9 cellular contexts compared by ENCODE assay signal in genomic region chr12:118374126-118374725, GRCh38. TPM values are rescaled to one million over a fixed set of nuclear protein-coding genes. Genes with fewer than 3 reads are reported as not detected.
DNase-seq lines count a peak whose midpoint lies in the region; ATAC-seq, FAIRE-seq and TF ChIP-seq lines count a peak whose summit lies in the region.
"Had no signal": no experiment of that assay in that cellular context is flagged by ENCODE, and none has a peak within 500 bp of the region (broad histone marks: within the 10 kb centered on the region; RNA-seq: fewer than 3 reads in every experiment).

No MANE protein-coding gene starts in this region.

- TF ChIP-seq CTCF in activated CD8-positive, alpha-beta T cell treated with anti-CD3 and anti-CD28 coated beads for 36 hours (IDR thresholded peaks at IDR 0.05) = no peak
- TF ChIP-seq CTCF in HepG2 (CRISPR knock-in tag; IDR thresholded peaks at IDR 0.05) (no peak), thoracic aorta (IDR thresholded peaks at IDR 0.05) (no peak)

- H3K4me1 ChIP-seq in HepG2 (ENCODE audit: insufficient read depth, low read length) = peaks cover 35% of the 10 kb centered on the region
- H3K4me1 ChIP-seq in thoracic aorta (ENCODE audit: control insufficient read depth in 1 of 2, low read depth in 2 of 2) = peaks cover 22 to 52% of the 10 kb centered on the region in 2 donors

- peaks cover 8% of the 10 kb centered on the region; the same call in 1 of the 2 replicates for H4K20me1 ChIP-seq in HepG2 (ENCODE audit: insufficient read depth, low read length)

- no peak for ATAC-seq in activated CD8-positive, alpha-beta T cell treated with anti-CD3 and anti-CD28 coated beads for 36 hours
- ATAC-seq in HepG2 (no peak), thoracic aorta (ENCODE audit: insufficient number of reproducible peaks, low FRiP score, low read depth) (no peak), HG03108 (IDR thresholded peaks at IDR 0.05; ENCODE audit: unreplicated experiment) (no peak), HG03025 (IDR thresholded peaks at IDR 0.05; ENCODE audit: low FRiP score, unreplicated experiment) (no peak)

- no peak for DNase-seq in activated naive CD4-positive, alpha-beta T cell (lab: John Stamatoyannopoulos, UW)
- DNase-seq in activated CD8-positive, alpha-beta T cell treated with anti-CD3 and anti-CD28 coated beads for 36 hours = no peak
- DNase-seq in HepG2 (ENCODE audit: low spot score) (no peak), thoracic aorta (ENCODE audit: low spot score) (no peak)
- no peak for DNase-seq in stimulated activated CD4-positive, alpha-beta T cell treated with anti-CD3 and anti-CD28 coated beads, Interleukin-2, amount 100 ng/mL, for 24 hours
- DNase-seq: T-helper 1 cell had no signal

- H3K4me3 ChIP-seq in HepG2 (replicated peaks in 1 of 3; ENCODE audit: insufficient read depth in 1 of 3, low read depth in 2 of 3, low read length in 3 of 3) (peak overlapping the region; percentile 70 to 87 (median 74)), thoracic aorta (peak overlapping the region; percentile 97)

- peak overlapping the region; percentile 62 for H3K27ac Mint-ChIP-seq in activated naive CD4-positive, alpha-beta T cell treated with anti-CD3 and anti-CD28 coated beads, Interleukin-2, amount 50 U/mL, for 24 hours
- H3K27ac Mint-ChIP-seq in activated CD8-positive, alpha-beta T cell treated with anti-CD3 and anti-CD28 coated beads for 36 hours = peak overlapping the region; percentile 23

- H3K27me3 ChIP-seq in HepG2 (ENCODE audit: control insufficient read depth in 1 of 2, insufficient read depth in 2 of 2, low read length in 2 of 2) (no peaks in the 10 kb centered on the region; a peak in 1 of 5 replicates), thoracic aorta (replicated peaks; ENCODE audit: insufficient read depth) (no peaks in the 10 kb centered on the region)

- H2AFZ ChIP-seq in HepG2 (ENCODE audit: low read length) = no peak overlapping the region

- peak overlapping the region; percentile 85 for H3K4me2 ChIP-seq in HepG2 (ENCODE audit: low read depth, low read length)

- no peaks in the 10 kb centered on the region for H3K9me3 Mint-ChIP-seq in activated naive CD4-positive, alpha-beta T cell treated with anti-CD3 and anti-CD28 coated beads, Interleukin-2, amount 50 U/mL, for 24 hours
- no peaks in the 10 kb centered on the region for H3K9me3 Mint-ChIP-seq in activated CD8-positive, alpha-beta T cell treated with anti-CD3 and anti-CD28 coated beads for 36 hours

- TF ChIP-seq RAD21 in HepG2 (CRISPR knock-in tag; IDR thresholded peaks at IDR 0.05) = no peak

- H3K36me3 ChIP-seq in HepG2 (replicated peaks in 1 of 2; ENCODE audit: control insufficient read depth in 1 of 2, insufficient read depth in 2 of 2, low read length in 2 of 2) (peaks cover 0 to under 1% of the 10 kb centered on the region in 2 experiments; a peak in 2 of 5 replicates), thoracic aorta (no peaks in the 10 kb centered on the region)

- H3K27me3 Mint-ChIP-seq in activated naive CD4-positive, alpha-beta T cell treated with anti-CD3 and anti-CD28 coated beads, Interleukin-2, amount 50 U/mL, for 24 hours = no peaks in the 10 kb centered on the region
- no peaks in the 10 kb centered on the region for H3K27me3 Mint-ChIP-seq in activated CD8-positive, alpha-beta T cell treated with anti-CD3 and anti-CD28 coated beads for 36 hours

- H3K4me3 Mint-ChIP-seq in activated naive CD4-positive, alpha-beta T cell treated with anti-CD3 and anti-CD28 coated beads, Interleukin-2, amount 50 U/mL, for 24 hours = peak overlapping the region; percentile 92
- peak overlapping the region; percentile 92 for H3K4me3 Mint-ChIP-seq in activated CD8-positive, alpha-beta T cell treated with anti-CD3 and anti-CD28 coated beads for 36 hours

- FAIRE-seq in HepG2 (lab: Jason Lieb, UNC) = no peak

- CTCF ChIA-PET in activated CD8-positive, alpha-beta T cell treated with anti-CD3 and anti-CD28 coated beads for 36 hours (lab: Charles Lee) = interaction anchor here (1.1 to 1.9 kb wide), 3 partner anchors 16 to 209 kb away, joined by 3 to 16 read pairs (median 6); no protein-coding TSS in a partner anchor
- CTCF ChIA-PET in HepG2 (lab: Yijun Ruan, JAX; ENCODE audit: low intra/inter-chr PET ratio, low total read pairs) = interaction anchor here (1.0 kb wide), 1 partner anchor 192 kb away, joined by 4 read pairs; no protein-coding TSS in a partner anchor

- H3K36me3 Mint-ChIP-seq in activated naive CD4-positive, alpha-beta T cell treated with anti-CD3 and anti-CD28 coated beads, Interleukin-2, amount 50 U/mL, for 24 hours = no peaks in the 10 kb centered on the region
- H3K36me3 Mint-ChIP-seq in activated CD8-positive, alpha-beta T cell treated with anti-CD3 and anti-CD28 coated beads for 36 hours (ENCODE audit: low read depth) = no peaks in the 10 kb centered on the region

- no peak for TF ChIP-seq EP300 in HepG2 (IDR thresholded peaks at IDR 0.05; ENCODE audit: low read depth in 2 of 2, low read length in 2 of 2)
- no peak for TF ChIP-seq EP300 in HepG2 (CRISPR knock-in tag; IDR thresholded peaks at IDR 0.05; ENCODE audit: borderline replicate concordance)

- in situ Hi-C loops in HepG2 (cut with HindIII; ENCODE audit: extremely low pct_ligation_motif_present, low pct_unique_long_range_greater_than_20kb) = loop anchor here (5.0 kb wide), 2 partner anchors 192 to 252 kb away; no protein-coding TSS in a partner anchor

- H3K27ac ChIP-seq in HepG2 (ENCODE audit: extremely low read length, insufficient read depth, low read length) (peak overlapping the region; percentile 97), thoracic aorta (peak overlapping the region; percentile 4 to 92)

- TF ChIP-seq POLR2A in HepG2 (IDR thresholded peaks at IDR 0.05; ENCODE audit: insufficient read depth in 1 of 2, low read depth in 2 of 2, low read length in 2 of 2) = no peak

- no peaks in the 10 kb centered on the region for H3K9me3 ChIP-seq in HepG2 (ENCODE audit: low read length)
- no peaks in the 10 kb centered on the region for H3K9me3 ChIP-seq in thoracic aorta

- POLR2A ChIA-PET in activated CD8-positive, alpha-beta T cell treated with anti-CD3 and anti-CD28 coated beads for 36 hours (lab: Charles Lee) = interaction anchor here (0.8 to 1.3 kb wide), 5 partner anchors 10 to 319 kb away, joined by 3 to 7 read pairs (median 6); partner anchors contain the start of gene PEBP1
- POLR2A ChIA-PET in HepG2 (lab: Yijun Ruan, JAX) = interaction anchor here (0.7 to 2.3 kb wide), 9 partner anchors 17 to 318 kb away, joined by 3 to 21 read pairs (median 4); partner anchors contain the start of gene PEBP1

- peaks cover 47% of the 10 kb centered on the region for H3K79me2 ChIP-seq in HepG2 (ENCODE audit: insufficient read depth, low read length)

- peak overlapping the region; percentile 79 for H3K9ac ChIP-seq in HepG2 (ENCODE audit: insufficient read depth, low read depth, low read length)

- H3K4me1 Mint-ChIP-seq in activated naive CD4-positive, alpha-beta T cell treated with anti-CD3 and anti-CD28 coated beads, Interleukin-2, amount 50 U/mL, for 24 hours = peaks cover 55% of the 10 kb centered on the region
- H3K4me1 Mint-ChIP-seq in activated CD8-positive, alpha-beta T cell treated with anti-CD3 and anti-CD28 coated beads for 36 hours (ENCODE audit: low read depth) = peaks cover 39% of the 10 kb centered on the region

- intact Hi-C loops in activated CD8-positive, alpha-beta T cell treated with anti-CD3 and anti-CD28 coated beads for 36 hours (cut with micrococcal nuclease) = loop anchor here (5.0 to 10.0 kb wide), 2 partner anchors 67 to 239 kb away; partner anchors contain the start of gene PEBP1
- intact Hi-C loops in HepG2 (cut with micrococcal nuclease; ENCODE audit: unreplicated experiment) = loop anchor here (5.0 kb wide), 1 partner anchor 237 kb away; the partner anchor contains the start of gene PEBP1

- BruUV-seq in HepG2 (replicated peaks; lab: Mats Ljungman, UMichigan) = no TSS peak

- 62% methylated on average over 14 of the region's 14 CpGs for WGBS in HepG2 (ENCODE audit: low lambda C conversion rate)

RNA-seq across cellular contexts. Expression of gene TAOK3, which starts 1.5 kb away (rescaled TPM):
- total RNA-seq in activated CD8-positive, alpha-beta T cell treated with anti-CD3 and anti-CD28 coated beads for 36 hours = 10 to 100 TPM; 46.0 to 47.1 TPM
- 12.3 and 16.5 TPM in 2 replicates for total RNA-seq in HepG2 (2016; rRNA removed; fragmentation: Illumina TruSeq; extraction: Trizol)
- 2.5 and 3.7 TPM in 2 replicates for total RNA-seq in HepG2 (2016; cell fraction: cytosol; rRNA removed; fragmentation: Illumina TruSeq; extraction: Trizol; ENCODE audit: low read depth)
- 10.0 and 19.2 TPM in 2 replicates for total RNA-seq in HepG2 (2016; cell fraction: insoluble cytoplasmic fraction; rRNA removed; fragmentation: Illumina TruSeq; extraction: Trizol)
- 6.8 and 6.9 TPM in 2 replicates for total RNA-seq in HepG2 (2016; cell fraction: membrane; rRNA removed; fragmentation: Illumina TruSeq; extraction: Trizol)
- 14.9 and 15.7 TPM in 2 replicates for total RNA-seq in HepG2 (2016; cell fraction: nucleus; rRNA removed; fragmentation: Illumina TruSeq; extraction: Trizol)
- polyA plus RNA-seq in HepG2 (2011; rRNA removed) = 8.5 and 10.4 TPM in 2 replicates
- 5.9 and 11.1 TPM in 2 replicates for polyA plus RNA-seq in HepG2 (2011; cell fraction: cytosol; rRNA removed)
- polyA plus RNA-seq in HepG2 (2011; cell fraction: nucleus; rRNA removed) = 11.8 and 13.6 TPM in 2 replicates
- polyA plus RNA-seq in HepG2 (2012) = 9.5 and 10.2 TPM in 2 replicates
- polyA plus RNA-seq in HepG2 (2016; cell fraction: cytosol; fragmentation: Illumina TruSeq; extraction: Trizol; ENCODE audit: low read depth) = 0.64 and 0.66 TPM in 2 replicates
- polyA plus RNA-seq in HepG2 (2016; cell fraction: insoluble cytoplasmic fraction; fragmentation: Illumina TruSeq; extraction: Trizol; ENCODE audit: low read depth) = 19.3 and 19.4 TPM in 2 replicates
- polyA plus RNA-seq in HepG2 (2016; cell fraction: membrane; fragmentation: Illumina TruSeq; extraction: Trizol; ENCODE audit: low read depth) = 2.8 and 3.6 TPM in 2 replicates
- 16.3 and 22.1 TPM in 2 replicates for polyA plus RNA-seq in HepG2 (2016; cell fraction: nucleus; fragmentation: Illumina TruSeq; extraction: Trizol; ENCODE audit: insufficient read depth, low read depth)
- polyA minus RNA-seq in HepG2 (2011; rRNA and poly(A)+ RNA removed; ENCODE audit: low replicate concordance) = 20.1 and 23.9 TPM in 2 replicates
- 6.3 and 9.3 TPM in 2 replicates for polyA minus RNA-seq in HepG2 (2011; cell fraction: cytosol; rRNA and poly(A)+ RNA removed)
- polyA minus RNA-seq in HepG2 (2011; cell fraction: nucleus; rRNA and poly(A)+ RNA removed) = 22.1 and 24.2 TPM in 2 replicates
- 10 to 100 TPM; 52.3 to 59.6 TPM for total RNA-seq in thoracic aorta

RNA-seq across cellular contexts. Expression of gene SUDS3, which starts 2.1 kb away (rescaled TPM):
- total RNA-seq in activated CD8-positive, alpha-beta T cell treated with anti-CD3 and anti-CD28 coated beads for 36 hours = 10 to 100 TPM; 18.0 to 19.8 TPM
- total RNA-seq in HepG2 (2016; rRNA removed; fragmentation: Illumina TruSeq; extraction: Trizol) (33.1 and 37.8 TPM in 2 replicates), thoracic aorta (10 to 100 TPM; 46.2 to 48.2 TPM)
- 4.5 and 5.5 TPM in 2 replicates for total RNA-seq in HepG2 (2016; cell fraction: cytosol; rRNA removed; fragmentation: Illumina TruSeq; extraction: Trizol; ENCODE audit: low read depth)
- total RNA-seq in HepG2 (2016; cell fraction: insoluble cytoplasmic fraction; rRNA removed; fragmentation: Illumina TruSeq; extraction: Trizol) = 32.2 and 39.3 TPM in 2 replicates
- 14.7 and 16.1 TPM in 2 replicates for total RNA-seq in HepG2 (2016; cell fraction: membrane; rRNA removed; fragmentation: Illumina TruSeq; extraction: Trizol)
- 27.5 and 30.8 TPM in 2 replicates for total RNA-seq in HepG2 (2016; cell fraction: nucleus; rRNA removed; fragmentation: Illumina TruSeq; extraction: Trizol)
- polyA plus RNA-seq in HepG2 (2011; rRNA removed) = 17.7 and 20.2 TPM in 2 replicates
- polyA plus RNA-seq in HepG2 (2011; cell fraction: cytosol; rRNA removed) = 8.1 and 11.4 TPM in 2 replicates
- 25.3 and 28.4 TPM in 2 replicates for polyA plus RNA-seq in HepG2 (2011; cell fraction: nucleus; rRNA removed)
- 12.1 and 13.1 TPM in 2 replicates for polyA plus RNA-seq in HepG2 (2012)
- 3.0 and 3.4 TPM in 2 replicates for polyA plus RNA-seq in HepG2 (2016; cell fraction: cytosol; fragmentation: Illumina TruSeq; extraction: Trizol; ENCODE audit: low read depth)
- polyA plus RNA-seq in HepG2 (2016; cell fraction: insoluble cytoplasmic fraction; fragmentation: Illumina TruSeq; extraction: Trizol; ENCODE audit: low read depth) = 29.2 and 31.0 TPM in 2 replicates
- 7.8 and 8.6 TPM in 2 replicates for polyA plus RNA-seq in HepG2 (2016; cell fraction: membrane; fragmentation: Illumina TruSeq; extraction: Trizol; ENCODE audit: low read depth)
- 37.3 and 40.5 TPM in 2 replicates for polyA plus RNA-seq in HepG2 (2016; cell fraction: nucleus; fragmentation: Illumina TruSeq; extraction: Trizol; ENCODE audit: insufficient read depth, low read depth)
- 19.1 and 23.0 TPM in 2 replicates for polyA minus RNA-seq in HepG2 (2011; rRNA and poly(A)+ RNA removed; ENCODE audit: low replicate concordance)
- polyA minus RNA-seq in HepG2 (2011; cell fraction: cytosol; rRNA and poly(A)+ RNA removed) = 10.3 and 12.4 TPM in 2 replicates
- 28.8 and 31.8 TPM in 2 replicates for polyA minus RNA-seq in HepG2 (2011; cell fraction: nucleus; rRNA and poly(A)+ RNA removed)
